Comparison of ENCODE assay signal across 12 cellular contexts in genomic region chr2:98748303-98749052, GRCh38. TPM values are rescaled to one million over a fixed set of nuclear protein-coding genes. Genes with fewer than 3 reads are reported as not detected.
DNase-seq lines count a peak whose midpoint lies in the region; ATAC-seq and TF ChIP-seq lines count a peak whose summit lies in the region.
"Had no signal": no experiment of that assay in that cellular context is flagged by ENCODE, and none has a peak within 500 bp of the region (broad histone marks: within the 10 kb centered on the region; RNA-seq: fewer than 3 reads in every experiment).

No MANE protein-coding gene starts in this region.

- TF ChIP-seq EP300 in gastroesophageal sphincter (IDR thresholded peaks at IDR 0.05), result no peak

- H3K36me3 Mint-ChIP-seq in stimulated activated naive CD8-positive, alpha-beta T cell treated with anti-CD3 and anti-CD28 coated beads, Interleukin-15, Interleukin-2, amounts not matched to agents 100 ng/mL and 50 ng/mL, for 24 hours (ENCODE audit: low read depth), result no peaks in the 10 kb centered on the region
- H3K36me3 Mint-ChIP-seq in IgD-negative memory B cell, result peaks cover 2% of the 10 kb centered on the region
- H3K36me3 Mint-ChIP-seq: type B pancreatic cell had no signal

- no peak for DNase-seq in stimulated activated naive CD8-positive, alpha-beta T cell treated with anti-CD3 and anti-CD28 coated beads, Interleukin-15, Interleukin-2, amounts not matched to agents 100 U/mL and 50 U/mL, for 24 hours
- DNase-seq in SHP77 (lab: John Stamatoyannopoulos, UW), result no peak
- no peak for DNase-seq in stimulated activated CD4-positive, alpha-beta T cell treated with anti-CD3 and anti-CD28 coated beads, Interleukin-4, amount 100 ng/mL, for 4 hours
- DNase-seq: activated CD4-positive, alpha-beta T cell treated with anti-CD3 and anti-CD28 coated beads, Interleukin-2, amount 50 U/mL, for 1 hour; DND-41; NCI-H1436 treated with DMSO at 0.1 percent for 48 hours had no signal

- no peaks in the 10 kb centered on the region for H3K36me3 ChIP-seq in gastroesophageal sphincter

- H3K4me1 ChIP-seq in gastroesophageal sphincter, result no peaks in the 10 kb centered on the region

- no peak for TF ChIP-seq POLR2A in gastroesophageal sphincter (IDR thresholded peaks at IDR 0.05)

- no peaks in the 10 kb centered on the region for H3K9me3 Mint-ChIP-seq in stimulated activated naive CD8-positive, alpha-beta T cell treated with anti-CD3 and anti-CD28 coated beads, Interleukin-15, Interleukin-2, amounts not matched to agents 100 ng/mL and 50 ng/mL, for 24 hours
- peaks cover 0 to 9% (median 0%) of the 10 kb centered on the region in 3 donors for H3K9me3 Mint-ChIP-seq in IgD-negative memory B cell
- H3K9me3 Mint-ChIP-seq: type B pancreatic cell had no signal

- H3K27me3 ChIP-seq in gastroesophageal sphincter, result peaks cover 3% of the 10 kb centered on the region

- H3K27ac ChIP-seq in gastroesophageal sphincter, result no peak overlapping the region

- H3K4me3 Mint-ChIP-seq in stimulated activated naive CD8-positive, alpha-beta T cell treated with anti-CD3 and anti-CD28 coated beads, Interleukin-15, Interleukin-2, amounts not matched to agents 100 ng/mL and 50 ng/mL, for 24 hours, result peak overlapping the region; percentile 2
- peak overlapping the region; percentile 56 to 88 (median 81) for H3K4me3 Mint-ChIP-seq in IgD-negative memory B cell
- H3K4me3 Mint-ChIP-seq: type B pancreatic cell had no signal

- 71 to 72% methylated on average over 12 of the region's 13 CpGs for WGBS in gastroesophageal sphincter (ENCODE audit: low coverage in 1 of 2), 2 donors

- no peak for TF ChIP-seq CTCF in gastroesophageal sphincter (IDR thresholded peaks at IDR 0.05)

- ATAC-seq in stimulated activated naive CD8-positive, alpha-beta T cell treated with anti-CD3 and anti-CD28 coated beads, Interleukin-15, Interleukin-2, amounts not matched to agents 100 U/mL and 50 U/mL, for 24 hours, result no peak
- ATAC-seq in gastroesophageal sphincter, result peak; percentile 17
- no peak for ATAC-seq in HG03442 (IDR thresholded peaks at IDR 0.05; ENCODE audit: unreplicated experiment)
- ATAC-seq in SK-N-SH treated with all-trans-retinoic acid at 6 μM for 48 hours, result no peak

- no peaks in the 10 kb centered on the region for H3K27me3 Mint-ChIP-seq in stimulated activated naive CD8-positive, alpha-beta T cell treated with anti-CD3 and anti-CD28 coated beads, Interleukin-15, Interleukin-2, amounts not matched to agents 100 ng/mL and 50 ng/mL, for 24 hours
- no peaks in the 10 kb centered on the region for H3K27me3 Mint-ChIP-seq in IgD-negative memory B cell
- H3K27me3 Mint-ChIP-seq: type B pancreatic cell had no signal

- H3K9me3 ChIP-seq in gastroesophageal sphincter, result no peaks in the 10 kb centered on the region

- no peak overlapping the region for H3K4me3 ChIP-seq in gastroesophageal sphincter

- peak overlapping the region; percentile 63 for H3K27ac Mint-ChIP-seq in stimulated activated naive CD8-positive, alpha-beta T cell treated with anti-CD3 and anti-CD28 coated beads, Interleukin-15, Interleukin-2, amounts not matched to agents 100 ng/mL and 50 ng/mL, for 24 hours
- H3K27ac Mint-ChIP-seq in IgD-negative memory B cell, result peak overlapping the region in 2 of 3 donors; percentile 10 to 75
- H3K27ac Mint-ChIP-seq: type B pancreatic cell had no signal

- peaks cover 42% of the 10 kb centered on the region for H3K4me1 Mint-ChIP-seq in stimulated activated naive CD8-positive, alpha-beta T cell treated with anti-CD3 and anti-CD28 coated beads, Interleukin-15, Interleukin-2, amounts not matched to agents 100 ng/mL and 50 ng/mL, for 24 hours (ENCODE audit: low read depth)
- peaks cover 14 to 26% (median 21%) of the 10 kb centered on the region in 3 donors for H3K4me1 Mint-ChIP-seq in IgD-negative memory B cell

TF ChIP-seq in SK-N-SH treated with all-trans-retinoic acid at 6 μM for 48 hours, 23 proteins besides CTCF, POLR2A, EP300 and RAD21:
- TF ChIP-seq ARNTL (CRISPR knock-in tag; IDR thresholded peaks at IDR 0.05; ENCODE audit: borderline replicate concordance, low read depth) (no peak), POU6F1 (CRISPR knock-in tag; IDR thresholded peaks at IDR 0.05; ENCODE audit: borderline replicate concordance, low read depth) (no peak)

RNA-seq across cellular contexts. Expression of gene MGAT4A, which starts 17.5 kb away (rescaled TPM):
- polyA plus RNA-seq in IgD-negative memory B cell, result 54.6 TPM
- 10 to 100 TPM; 12.7 to 33.0 (median 21.2) TPM for total RNA-seq in gastroesophageal sphincter
